9 cellular contexts compared by ENCODE assay signal in the genomic region with DNA sequence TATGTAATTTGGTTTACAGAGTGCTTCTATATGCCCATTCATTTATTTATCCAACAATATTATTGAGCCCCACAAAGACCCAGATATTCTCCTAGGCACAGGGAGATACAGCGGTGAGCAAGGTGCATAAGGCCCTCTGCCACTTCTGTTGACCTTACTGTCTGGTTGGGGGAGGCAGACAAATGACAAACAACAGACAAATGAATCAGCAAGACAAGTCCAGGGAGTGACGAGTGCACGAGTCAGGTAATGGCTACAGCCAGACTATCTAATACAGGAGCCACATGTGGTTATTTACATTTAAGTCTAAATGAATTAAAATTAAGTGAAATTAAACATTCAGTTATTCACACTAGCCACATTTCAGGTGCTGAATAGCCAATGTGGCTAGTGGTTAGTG. TPM values are rescaled to one million over a fixed set of nuclear protein-coding genes. Genes with fewer than 3 reads are reported as not detected.
DNase-seq lines count a peak whose midpoint lies in the region; ATAC-seq, FAIRE-seq and TF ChIP-seq lines count a peak whose summit lies in the region.
"Had no signal": no experiment of that assay in that cellular context is flagged by ENCODE, and none has a peak within 500 bp of the region (broad histone marks: within the 10 kb centered on the region; RNA-seq: fewer than 3 reads in every experiment).

No MANE protein-coding gene starts in this region.

- H3K4me1 ChIP-seq in OCI-LY3 (ENCODE audit: low read length) = peaks cover 98% of the 10 kb centered on the region
- peaks cover 50% of the 10 kb centered on the region for H3K4me1 ChIP-seq in HepG2 (ENCODE audit: insufficient read depth, low read length)

- H3K36me3 Mint-ChIP-seq in effector memory CD8-positive, alpha-beta T cell (ENCODE audit: insufficient read depth) = no peaks in the 10 kb centered on the region

- no peaks in the 10 kb centered on the region for H4K20me1 ChIP-seq in OCI-LY3 (ENCODE audit: insufficient read depth, low read length)
- no peaks in the 10 kb centered on the region for H4K20me1 ChIP-seq in HepG2 (ENCODE audit: insufficient read depth, low read length)

- 4% methylated on average over 3 of the region's 3 CpGs for WGBS in HepG2 (ENCODE audit: low lambda C conversion rate)

- H2AFZ ChIP-seq in OCI-LY3 (ENCODE audit: low read depth, low read length) = no peak overlapping the region
- H2AFZ ChIP-seq in HepG2 (ENCODE audit: low read length) = no peak overlapping the region

- intact Hi-C loops in HepG2 (cut with micrococcal nuclease; ENCODE audit: unreplicated experiment) = no loop called here

- TF ChIP-seq POLR2A in HepG2 (IDR thresholded peaks at IDR 0.05; ENCODE audit: insufficient read depth in 1 of 2, low read depth in 2 of 2, low read length in 2 of 2) (no peak), GM18505 (IDR thresholded peaks at IDR 0.05; ENCODE audit: borderline replicate concordance, extremely low read depth, insufficient read depth, insufficient read length) (no peak)

- H3K27ac ChIP-seq in OCI-LY3 (ENCODE audit: low read length) (peak overlapping the region; percentile 98), HepG2 (ENCODE audit: extremely low read length, insufficient read depth, low read length) (no peak overlapping the region)

- ATAC-seq in HG02588 (IDR thresholded peaks at IDR 0.05; ENCODE audit: unreplicated experiment) = peak; percentile 9
- peak; percentile 91 for ATAC-seq in HepG2
- ATAC-seq in effector memory CD8-positive, alpha-beta T cell (replicated peaks) = no peak
- ATAC-seq in GM18505 (IDR thresholded peaks at IDR 0.05; ENCODE audit: unreplicated experiment) = no peak

- H3K27me3 ChIP-seq in OCI-LY3 (ENCODE audit: low read depth, low read length) (no peaks in the 10 kb centered on the region), HepG2 (ENCODE audit: control insufficient read depth in 1 of 2, insufficient read depth in 2 of 2, low read length in 2 of 2) (no peaks in the 10 kb centered on the region; a peak in 1 of 5 replicates)

- FAIRE-seq in HepG2 (lab: Jason Lieb, UNC) = peak; percentile 81

- in situ Hi-C loops in HepG2 (cut with HindIII; ENCODE audit: extremely low pct_ligation_motif_present, low pct_unique_long_range_greater_than_20kb) = no loop called here

- H3K4me3 ChIP-seq in OCI-LY3 (ENCODE audit: low read length) (peak overlapping the region; percentile 55), HepG2 (replicated peaks in 1 of 3; ENCODE audit: insufficient read depth in 1 of 3, low read depth in 2 of 3, low read length in 3 of 3) (no peak overlapping the region)

- no peak for TF ChIP-seq EP300 in HepG2 (IDR thresholded peaks at IDR 0.05; ENCODE audit: low read depth in 2 of 2, low read length in 2 of 2)
- TF ChIP-seq EP300 in HepG2 (CRISPR knock-in tag; IDR thresholded peaks at IDR 0.05; ENCODE audit: borderline replicate concordance) = no peak

- H3K4me1 Mint-ChIP-seq in effector memory CD8-positive, alpha-beta T cell (ENCODE audit: low read depth in 2 of 2) = peaks cover 0 to 4% of the 10 kb centered on the region in 2 donors

- H3K27me3 Mint-ChIP-seq in effector memory CD8-positive, alpha-beta T cell = no peaks in the 10 kb centered on the region

- CTCF ChIA-PET in HepG2 (lab: Yijun Ruan, JAX; ENCODE audit: low intra/inter-chr PET ratio, low total read pairs) = no interaction called here

- H3K9me3 ChIP-seq in OCI-LY3 (ENCODE audit: insufficient read depth, low read length) (no peaks in the 10 kb centered on the region), HepG2 (ENCODE audit: low read length) (no peaks in the 10 kb centered on the region)

- no peaks in the 10 kb centered on the region for H3K9me3 Mint-ChIP-seq in effector memory CD8-positive, alpha-beta T cell

- H3K9ac ChIP-seq in OCI-LY3 (ENCODE audit: low read length) = peak overlapping the region; percentile 89
- H3K9ac ChIP-seq in HepG2 (ENCODE audit: insufficient read depth, low read depth, low read length) = no peak overlapping the region

- TF ChIP-seq RAD21 in HepG2 (CRISPR knock-in tag; IDR thresholded peaks at IDR 0.05) = no peak

- no peak overlapping the region for H3K27ac Mint-ChIP-seq in effector memory CD8-positive, alpha-beta T cell

- TF ChIP-seq CTCF in OCI-LY3 (IDR thresholded peaks at IDR 0.05; ENCODE audit: low read depth, low read length) (no peak), HepG2 (CRISPR knock-in tag; IDR thresholded peaks at IDR 0.05) (no peak)

- H3K36me3 ChIP-seq in OCI-LY3 (replicated peaks; ENCODE audit: low read depth, low read length) = no peaks in the 10 kb centered on the region
- H3K36me3 ChIP-seq in HepG2 (replicated peaks in 1 of 2; ENCODE audit: control insufficient read depth in 1 of 2, insufficient read depth in 2 of 2, low read length in 2 of 2) = no peaks in the 10 kb centered on the region

- DNase-seq in EL = peak; percentile 45
- DNase-seq in HepG2 (ENCODE audit: low spot score) = peak; percentile 83
- no peak for DNase-seq in effector memory CD8-positive, alpha-beta T cell
- no peak for DNase-seq in AG20443 (ENCODE audit: low spot score)
- DNase-seq in pons (ENCODE audit: low spot score) = no peak
- DNase-seq: mesenchymal stem cell had no signal

- POLR2A ChIA-PET in HepG2 (lab: Yijun Ruan, JAX) = no interaction called here

- H3K79me2 ChIP-seq in OCI-LY3 (ENCODE audit: low read length) = no peaks in the 10 kb centered on the region
- H3K79me2 ChIP-seq in HepG2 (ENCODE audit: insufficient read depth, low read length) = no peaks in the 10 kb centered on the region

- no peak overlapping the region for H3K4me3 Mint-ChIP-seq in effector memory CD8-positive, alpha-beta T cell

- BruUV-seq in HepG2 (replicated peaks; lab: Mats Ljungman, UMichigan) = no TSS peak

- peak overlapping the region; percentile 77 for H3K4me2 ChIP-seq in OCI-LY3 (ENCODE audit: low read length)
- peak overlapping the region; percentile 11; the same call in 1 of the 2 replicates for H3K4me2 ChIP-seq in HepG2 (ENCODE audit: low read depth, low read length)

TF ChIP-seq in HepG2, 621 proteins besides CTCF, POLR2A, EP300 and RAD21 (continues in another document):
- TF ChIP-seq RBM22 (optimal IDR thresholded peaks at IDR 0.05; ENCODE audit: low read length) (no peak), KLF11 (CRISPR knock-in tag; IDR thresholded peaks at IDR 0.05) (no peak), BORCS8-MEF2B (CRISPR knock-in tag; IDR thresholded peaks at IDR 0.05) (no peak), ZNF547 (CRISPR knock-in tag; IDR thresholded peaks at IDR 0.05) (no peak), SP140L (CRISPR knock-in tag; IDR thresholded peaks at IDR 0.05; ENCODE audit: borderline replicate concordance) (no peak), HNF4A (CRISPR knock-in tag; IDR thresholded peaks at IDR 0.05) (0 out of 2 replicates have a peak, but pooled peaks have one; percentile 25), RARA (CRISPR knock-in tag; IDR thresholded peaks at IDR 0.05) (peak; percentile 88), HMG20A (CRISPR knock-in tag; IDR thresholded peaks at IDR 0.05; ENCODE audit: borderline replicate concordance) (peak; percentile 57; the same call in 1 of the 2 replicates), NR2F6 (IDR thresholded peaks at IDR 0.05) (peak; percentile 24; the same call in 1 of the 2 replicates), NR2F6 (CRISPR knock-in tag; IDR thresholded peaks at IDR 0.05) (peak; percentile 27; the same call in 1 of the 2 replicates), MEF2D (CRISPR knock-in tag; IDR thresholded peaks at IDR 0.05) (no peak), FOXA1 (IDR thresholded peaks at IDR 0.05) (no peak), FOXA1 (CRISPR knock-in tag; IDR thresholded peaks at IDR 0.05) (peak; percentile 83)
- TF ChIP-seq, protein P1, sequence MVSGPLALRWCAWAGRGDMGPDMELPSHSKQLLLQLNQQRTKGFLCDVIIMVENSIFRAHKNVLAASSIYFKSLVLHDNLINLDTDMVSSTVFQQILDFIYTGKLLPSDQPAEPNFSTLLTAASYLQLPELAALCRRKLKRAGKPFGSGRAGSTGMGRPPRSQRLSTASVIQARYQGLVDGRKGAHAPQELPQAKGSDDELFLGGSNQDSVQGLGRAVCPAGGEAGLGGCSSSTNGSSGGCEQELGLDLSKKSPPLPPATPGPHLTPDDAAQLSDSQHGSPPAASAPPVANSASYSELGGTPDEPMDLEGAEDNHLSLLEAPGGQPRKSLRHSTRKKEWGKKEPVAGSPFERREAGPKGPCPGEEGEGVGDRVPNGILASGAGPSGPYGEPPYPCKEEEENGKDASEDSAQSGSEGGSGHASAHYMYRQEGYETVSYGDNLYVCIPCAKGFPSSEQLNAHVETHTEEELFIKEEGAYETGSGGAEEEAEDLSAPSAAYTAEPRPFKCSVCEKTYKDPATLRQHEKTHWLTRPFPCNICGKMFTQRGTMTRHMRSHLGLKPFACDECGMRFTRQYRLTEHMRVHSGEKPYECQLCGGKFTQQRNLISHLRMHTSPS (CRISPR knock-in tag; IDR thresholded peaks at IDR 0.05; ENCODE audit: low read depth) = no peak

RNA-seq across cellular contexts. Expression of a gene that starts 22.0 kb away (rescaled TPM):
- total RNA-seq in HepG2 (2016; rRNA removed; fragmentation: Illumina TruSeq; extraction: Trizol) = 4.8 and 5.5 TPM in 2 replicates
- 2.6 and 3.2 TPM in 2 replicates for total RNA-seq in HepG2 (2016; cell fraction: cytosol; rRNA removed; fragmentation: Illumina TruSeq; extraction: Trizol; ENCODE audit: low read depth)
- 4.7 and 5.1 TPM in 2 replicates for total RNA-seq in HepG2 (2016; cell fraction: insoluble cytoplasmic fraction; rRNA removed; fragmentation: Illumina TruSeq; extraction: Trizol)
- total RNA-seq in HepG2 (2016; cell fraction: membrane; rRNA removed; fragmentation: Illumina TruSeq; extraction: Trizol) = 3.3 and 3.5 TPM in 2 replicates
- total RNA-seq in HepG2 (2016; cell fraction: nucleus; rRNA removed; fragmentation: Illumina TruSeq; extraction: Trizol) = 4.6 TPM in 2 replicates
- 3.6 and 5.4 TPM in 2 replicates for polyA plus RNA-seq in HepG2 (2011; rRNA removed)
- 3.1 and 3.4 TPM in 2 replicates for polyA plus RNA-seq in HepG2 (2011; cell fraction: cytosol; rRNA removed)
- polyA plus RNA-seq in HepG2 (2011; cell fraction: nucleus; rRNA removed) = 6.8 and 8.6 TPM in 2 replicates
- polyA plus RNA-seq in HepG2 (2012) = 4.7 and 5.8 TPM in 2 replicates
- polyA plus RNA-seq in HepG2 (2016; cell fraction: cytosol; fragmentation: Illumina TruSeq; extraction: Trizol; ENCODE audit: low read depth) = 0.58 and 0.79 TPM in 2 replicates
- 4.8 and 6.3 TPM in 2 replicates for polyA plus RNA-seq in HepG2 (2016; cell fraction: insoluble cytoplasmic fraction; fragmentation: Illumina TruSeq; extraction: Trizol; ENCODE audit: low read depth)
- polyA plus RNA-seq in HepG2 (2016; cell fraction: membrane; fragmentation: Illumina TruSeq; extraction: Trizol; ENCODE audit: low read depth) = 1.2 and 1.6 TPM in 2 replicates
- 3.7 and 6.7 TPM in 2 replicates for polyA plus RNA-seq in HepG2 (2016; cell fraction: nucleus; fragmentation: Illumina TruSeq; extraction: Trizol; ENCODE audit: insufficient read depth, low read depth)
- polyA minus RNA-seq in HepG2 (2011; rRNA and poly(A)+ RNA removed; ENCODE audit: low replicate concordance) = 8.2 and 39.9 TPM in 2 replicates
- polyA minus RNA-seq in HepG2 (2011; cell fraction: cytosol; rRNA and poly(A)+ RNA removed) = 7.6 and 8.4 TPM in 2 replicates
- 10.4 and 10.6 TPM in 2 replicates for polyA minus RNA-seq in HepG2 (2011; cell fraction: nucleus; rRNA and poly(A)+ RNA removed)

Comparison
In these comparisons a context has a peak if more than half of its experiments do, and no peak if none do; other contexts are left out.
1. DNase-seq: peak in EL (single experiment) and HepG2 (single experiment); none in effector memory CD8-positive, alpha-beta T cell (0 of 3), AG20443 (single experiment) and pons (single experiment).
2. ATAC-seq: peak in HG02588 (single experiment) and HepG2 (single experiment); none in effector memory CD8-positive, alpha-beta T cell (single experiment) and GM18505 (single experiment).